1 cellular context compared by ENCODE assay signal in the genomic region with DNA sequence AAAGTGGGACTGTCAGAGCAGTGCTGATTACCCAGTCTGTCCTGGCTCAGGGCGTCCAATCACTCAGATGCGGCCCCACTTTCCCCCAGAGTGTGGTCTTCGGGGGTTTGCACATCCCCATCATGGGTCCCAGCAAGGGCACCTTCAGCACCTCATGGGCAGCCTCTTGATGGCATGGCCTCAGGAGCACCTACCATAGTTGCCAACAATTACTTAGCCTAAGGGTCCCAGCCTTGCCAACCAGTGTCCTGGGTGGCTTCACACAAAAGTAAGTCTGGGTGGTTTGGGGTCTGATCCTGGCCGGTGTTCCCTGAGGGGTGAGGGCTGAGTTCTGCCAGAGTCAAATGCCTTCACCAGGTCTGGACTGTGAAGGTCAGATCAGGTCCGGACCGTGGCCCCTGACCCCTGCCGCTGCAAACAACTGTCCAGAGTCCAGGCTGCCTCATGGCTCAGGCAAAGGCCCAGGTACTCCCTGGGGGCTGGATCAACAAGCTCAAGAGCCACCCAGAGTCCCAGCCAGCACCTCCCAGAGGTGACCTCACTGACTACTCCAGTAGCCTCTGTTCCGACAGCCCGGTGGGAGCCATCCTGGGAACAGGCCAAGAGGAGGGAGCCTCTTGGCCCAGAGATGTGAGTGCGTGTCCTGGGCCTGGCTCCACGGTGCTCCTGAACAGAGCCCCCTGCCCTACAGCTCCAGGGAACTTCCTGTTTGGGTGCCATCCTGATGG.
TF ChIP-seq lines count a peak whose summit lies in the region.

No MANE protein-coding gene starts in this region.

TF ChIP-seq in HepG2, 621 proteins besides CTCF, POLR2A, EP300 and RAD21 (continued from another document):
- 0 out of 2 replicates have a peak, but pooled peaks have one; percentile 51 for TF ChIP-seq ATF7-NPFF (CRISPR knock-in tag; IDR thresholded peaks at IDR 0.05; ENCODE audit: low read depth)
- TF ChIP-seq ZBTB3 (CRISPR knock-in tag; IDR thresholded peaks at IDR 0.05; ENCODE audit: borderline replicate concordance, low read depth), result no peak
- peak; percentile 93 for TF ChIP-seq MYC (CRISPR knock-in tag; IDR thresholded peaks at IDR 0.05; ENCODE audit: borderline replicate concordance)
- TF ChIP-seq ATF5 (CRISPR knock-in tag; IDR thresholded peaks at IDR 0.05; ENCODE audit: low read depth), result peak; percentile 64; the same call in 1 of the 2 replicates
- TF ChIP-seq SIX1 (CRISPR knock-in tag; IDR thresholded peaks at IDR 0.05; ENCODE audit: borderline replicate concordance), result no peak
- no peak for TF ChIP-seq BRCA1 (CRISPR knock-in tag; IDR thresholded peaks at IDR 0.05)
- TF ChIP-seq SNRNP70 (IDR thresholded peaks at IDR 0.05; ENCODE audit: low read depth, low read length), result no peak
- TF ChIP-seq MIER2 (CRISPR knock-in tag; IDR thresholded peaks at IDR 0.05), result no peak
- TF ChIP-seq ZNF33A (CRISPR knock-in tag; IDR thresholded peaks at IDR 0.05; ENCODE audit: borderline replicate concordance), result no peak
- TF ChIP-seq FLYWCH1 (CRISPR knock-in tag; IDR thresholded peaks at IDR 0.05), result no peak
- no peak for TF ChIP-seq ZNF343 (CRISPR knock-in tag; IDR thresholded peaks at IDR 0.05)
- TF ChIP-seq, protein P1, sequence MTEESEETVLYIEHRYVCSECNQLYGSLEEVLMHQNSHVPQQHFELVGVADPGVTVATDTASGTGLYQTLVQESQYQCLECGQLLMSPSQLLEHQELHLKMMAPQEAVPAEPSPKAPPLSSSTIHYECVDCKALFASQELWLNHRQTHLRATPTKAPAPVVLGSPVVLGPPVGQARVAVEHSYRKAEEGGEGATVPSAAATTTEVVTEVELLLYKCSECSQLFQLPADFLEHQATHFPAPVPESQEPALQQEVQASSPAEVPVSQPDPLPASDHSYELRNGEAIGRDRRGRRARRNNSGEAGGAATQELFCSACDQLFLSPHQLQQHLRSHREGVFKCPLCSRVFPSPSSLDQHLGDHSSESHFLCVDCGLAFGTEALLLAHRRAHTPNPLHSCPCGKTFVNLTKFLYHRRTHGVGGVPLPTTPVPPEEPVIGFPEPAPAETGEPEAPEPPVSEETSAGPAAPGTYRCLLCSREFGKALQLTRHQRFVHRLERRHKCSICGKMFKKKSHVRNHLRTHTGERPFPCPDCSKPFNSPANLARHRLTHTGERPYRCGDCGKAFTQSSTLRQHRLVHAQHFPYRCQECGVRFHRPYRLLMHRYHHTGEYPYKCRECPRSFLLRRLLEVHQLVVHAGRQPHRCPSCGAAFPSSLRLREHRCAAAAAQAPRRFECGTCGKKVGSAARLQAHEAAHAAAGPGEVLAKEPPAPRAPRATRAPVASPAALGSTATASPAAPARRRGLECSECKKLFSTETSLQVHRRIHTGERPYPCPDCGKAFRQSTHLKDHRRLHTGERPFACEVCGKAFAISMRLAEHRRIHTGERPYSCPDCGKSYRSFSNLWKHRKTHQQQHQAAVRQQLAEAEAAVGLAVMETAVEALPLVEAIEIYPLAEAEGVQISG (CRISPR knock-in tag; IDR thresholded peaks at IDR 0.05), result peak; percentile 78
- TF ChIP-seq ZFP90 (CRISPR knock-in tag; IDR thresholded peaks at IDR 0.05; ENCODE audit: borderline replicate concordance), result no peak
- no peak for TF ChIP-seq MEIS1 (CRISPR knock-in tag; IDR thresholded peaks at IDR 0.05; ENCODE audit: borderline replicate concordance)
- TF ChIP-seq, protein P2, sequence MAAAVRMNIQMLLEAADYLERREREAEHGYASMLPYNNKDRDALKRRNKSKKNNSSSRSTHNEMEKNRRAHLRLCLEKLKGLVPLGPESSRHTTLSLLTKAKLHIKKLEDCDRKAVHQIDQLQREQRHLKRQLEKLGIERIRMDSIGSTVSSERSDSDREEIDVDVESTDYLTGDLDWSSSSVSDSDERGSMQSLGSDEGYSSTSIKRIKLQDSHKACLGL (CRISPR knock-in tag; IDR thresholded peaks at IDR 0.05), result peak; percentile 57; the same call in 1 of the 2 replicates
- no peak for TF ChIP-seq SSRP1 (CRISPR knock-in tag; IDR thresholded peaks at IDR 0.05)
- peak; percentile 43; the same call in 1 of the 2 replicates for TF ChIP-seq MAZ (IDR thresholded peaks at IDR 0.05; ENCODE audit: borderline replicate concordance, low read depth, low read length)
- 0 out of 2 replicates have a peak, but pooled peaks have one; percentile 42 for TF ChIP-seq MAZ (CRISPR knock-in tag; IDR thresholded peaks at IDR 0.05; ENCODE audit: low read depth)
- TF ChIP-seq ZNF251 (CRISPR knock-in tag; IDR thresholded peaks at IDR 0.05), result no peak
- no peak for TF ChIP-seq ZNF367 (CRISPR knock-in tag; IDR thresholded peaks at IDR 0.05; ENCODE audit: borderline replicate concordance)
- no peak for TF ChIP-seq GABPA (IDR thresholded peaks at IDR 0.05; ENCODE audit: low read depth, low read length)
- no peak; the same call in 1 of the 2 replicates for TF ChIP-seq GABPA (CRISPR knock-in tag; IDR thresholded peaks at IDR 0.05; ENCODE audit: low read depth)
- TF ChIP-seq FOXK1 (CRISPR knock-in tag; IDR thresholded peaks at IDR 0.05; ENCODE audit: borderline replicate concordance, low read depth), result peak; percentile 47; the same call in 1 of the 2 replicates
- TF ChIP-seq KDM6A (CRISPR knock-in tag; IDR thresholded peaks at IDR 0.05; ENCODE audit: low read depth), result peak; percentile 67
- no peak for TF ChIP-seq NAIF1 (CRISPR knock-in tag; IDR thresholded peaks at IDR 0.05; ENCODE audit: borderline replicate concordance)
- TF ChIP-seq ZFP62 (CRISPR knock-in tag; IDR thresholded peaks at IDR 0.05), result no peak
- no peak for TF ChIP-seq SMYD3 (CRISPR knock-in tag; IDR thresholded peaks at IDR 0.05)
- peak; percentile 75; the same call in 1 of the 2 replicates for TF ChIP-seq ZNF431 (CRISPR knock-in tag; IDR thresholded peaks at IDR 0.05; ENCODE audit: borderline replicate concordance, low read depth)
- TF ChIP-seq ZNF580 (CRISPR knock-in tag; IDR thresholded peaks at IDR 0.05; ENCODE audit: borderline replicate concordance, low read depth), result peak; percentile 44; the same call in 1 of the 2 replicates
- TF ChIP-seq TBX3 (IDR thresholded peaks at IDR 0.05; ENCODE audit: borderline replicate concordance), result no peak
- no peak for TF ChIP-seq POLR2AphosphoS2 (IDR thresholded peaks at IDR 0.05; ENCODE audit: low read depth, low read length)
- no peak for TF ChIP-seq ZNF3 (CRISPR knock-in tag; IDR thresholded peaks at IDR 0.05)
- no peak for TF ChIP-seq MBD4 (IDR thresholded peaks at IDR 0.05; ENCODE audit: borderline replicate concordance, low read length)
- no peak for TF ChIP-seq RBFOX2 (IDR thresholded peaks at IDR 0.05; ENCODE audit: low read depth, low read length)
- TF ChIP-seq ZNF451 (CRISPR knock-in tag; IDR thresholded peaks at IDR 0.05), result 0 out of 2 replicates have a peak, but pooled peaks have one; percentile 44
- no peak for TF ChIP-seq NFE2 (CRISPR knock-in tag; IDR thresholded peaks at IDR 0.05)
- TF ChIP-seq CSRNP1 (CRISPR knock-in tag; IDR thresholded peaks at IDR 0.05), result no peak
- TF ChIP-seq DR1 (CRISPR knock-in tag; IDR thresholded peaks at IDR 0.05), result no peak
- peak; percentile 49 for TF ChIP-seq ASH2L (IDR thresholded peaks at IDR 0.05; ENCODE audit: insufficient read length, low read depth, low read length)
- TF ChIP-seq ZFP82 (CRISPR knock-in tag; IDR thresholded peaks at IDR 0.05; ENCODE audit: borderline replicate concordance), result no peak
- no peak for TF ChIP-seq FUBP1 (CRISPR knock-in tag; IDR thresholded peaks at IDR 0.05; ENCODE audit: borderline replicate concordance)
- TF ChIP-seq TRIM24 (CRISPR knock-in tag; IDR thresholded peaks at IDR 0.05), result no peak
- TF ChIP-seq RFXANK (CRISPR knock-in tag; IDR thresholded peaks at IDR 0.05), result no peak
- TF ChIP-seq BCL3 (CRISPR knock-in tag; IDR thresholded peaks at IDR 0.05), result no peak
- TF ChIP-seq DDIT3 (CRISPR knock-in tag; IDR thresholded peaks at IDR 0.05), result no peak
- TF ChIP-seq ZNF841 (CRISPR knock-in tag; IDR thresholded peaks at IDR 0.05; ENCODE audit: borderline replicate concordance), result no peak
- 0 out of 2 replicates have a peak, but pooled peaks have one; percentile 52 for TF ChIP-seq PHF20 (CRISPR knock-in tag; IDR thresholded peaks at IDR 0.05)
- TF ChIP-seq, protein P3, sequence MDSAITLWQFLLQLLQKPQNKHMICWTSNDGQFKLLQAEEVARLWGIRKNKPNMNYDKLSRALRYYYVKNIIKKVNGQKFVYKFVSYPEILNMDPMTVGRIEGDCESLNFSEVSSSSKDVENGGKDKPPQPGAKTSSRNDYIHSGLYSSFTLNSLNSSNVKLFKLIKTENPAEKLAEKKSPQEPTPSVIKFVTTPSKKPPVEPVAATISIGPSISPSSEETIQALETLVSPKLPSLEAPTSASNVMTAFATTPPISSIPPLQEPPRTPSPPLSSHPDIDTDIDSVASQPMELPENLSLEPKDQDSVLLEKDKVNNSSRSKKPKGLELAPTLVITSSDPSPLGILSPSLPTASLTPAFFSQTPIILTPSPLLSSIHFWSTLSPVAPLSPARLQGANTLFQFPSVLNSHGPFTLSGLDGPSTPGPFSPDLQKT (CRISPR knock-in tag; IDR thresholded peaks at IDR 0.05; ENCODE audit: borderline replicate concordance), result no peak
- no peak for TF ChIP-seq JUNB (CRISPR knock-in tag; IDR thresholded peaks at IDR 0.05; ENCODE audit: borderline replicate concordance)
TF ChIP-seq in HepG2: peak in this region for 172.
